Comparison of ENCODE assay signal across 15 cellular contexts in the genomic region with DNA sequence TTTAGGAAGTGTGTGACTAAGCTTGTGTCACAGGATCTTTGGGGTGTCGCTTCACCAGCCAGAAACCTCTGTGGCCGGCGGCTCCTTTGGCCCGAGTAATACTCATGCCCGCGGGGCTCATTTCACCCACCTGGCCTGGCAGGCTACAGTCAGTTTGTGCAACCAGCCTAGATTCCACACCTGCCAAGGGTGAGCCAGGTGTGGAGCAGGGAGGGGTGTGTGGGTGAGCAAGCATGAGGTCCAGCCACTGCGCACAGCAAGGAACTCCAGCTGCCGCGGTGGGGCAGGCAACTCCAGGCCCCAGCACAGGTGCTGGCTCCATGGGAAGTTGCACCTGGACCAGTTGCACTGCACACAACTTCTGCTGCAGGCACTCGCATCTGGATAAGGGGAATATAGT.
"Had no signal": no experiment of that assay in that cellular context is flagged by ENCODE, and none has a peak within 500 bp of the region (broad histone marks: within the 10 kb centered on the region; RNA-seq: fewer than 3 reads in every experiment).

No MANE protein-coding gene starts in this region.

- H3K9me3 Mint-ChIP-seq: dendritic cell treated with granulocyte-macrophage colony-stimulating factor and Interleukin-4, amounts not matched to agents 40 ng/mL and 50 ng/mL, for 4 days; effector memory CD8-positive, alpha-beta T cell had no signal

- ATAC-seq: effector memory CD8-positive, alpha-beta T cell; gastrocnemius medialis; heart right ventricle; left lung; natural killer cell; right cardiac atrium; stimulated activated naive CD8-positive, alpha-beta T cell treated with anti-CD3 and anti-CD28 coated beads, Interleukin-15, Interleukin-2, amounts not matched to agents 100 U/mL and 50 U/mL, for 24 hours had no signal

- H3K36me3 Mint-ChIP-seq: natural killer cell had no signal

- H3K27ac Mint-ChIP-seq: dendritic cell treated with granulocyte-macrophage colony-stimulating factor and Interleukin-4, amounts not matched to agents 40 ng/mL and 50 ng/mL, for 4 days; effector memory CD8-positive, alpha-beta T cell; natural killer cell had no signal

- H3K27me3 Mint-ChIP-seq: dendritic cell treated with granulocyte-macrophage colony-stimulating factor and Interleukin-4, amounts not matched to agents 40 ng/mL and 50 ng/mL, for 4 days; effector memory CD8-positive, alpha-beta T cell had no signal

- DNase-seq: effector memory CD8-positive, alpha-beta T cell; gastrocnemius medialis; heart right ventricle; hypothalamus; kidney glomerular epithelial cell; natural killer cell; nucleus accumbens; ovary; stimulated activated CD4-positive, alpha-beta T cell treated with anti-CD3 and anti-CD28 coated beads, Interleukin-2, amount 100 ng/mL, for 48 hours; stimulated activated naive CD8-positive, alpha-beta T cell treated with anti-CD3 and anti-CD28 coated beads, Interleukin-15, Interleukin-2, amounts not matched to agents 100 U/mL and 50 U/mL, for 24 hours; thyroid gland had no signal

- H3K4me3 Mint-ChIP-seq: dendritic cell treated with granulocyte-macrophage colony-stimulating factor and Interleukin-4, amounts not matched to agents 40 ng/mL and 50 ng/mL, for 4 days; effector memory CD8-positive, alpha-beta T cell; natural killer cell; neural crest cell had no signal

- H3K4me1 Mint-ChIP-seq: natural killer cell, neural crest cell had no signal
